In genomic region chrX:48918644-48919340, GRCh38 we compare ENCODE assay signal across 8 cellular contexts. TPM values are rescaled to one million over a fixed set of nuclear protein-coding genes. Genes with fewer than 3 reads are reported as not detected.
DNase-seq lines count a peak whose midpoint lies in the region; ATAC-seq, FAIRE-seq and TF ChIP-seq lines count a peak whose summit lies in the region.

PIM2 (minus strand) TSS chrX:48919024; CDS start chrX:48918834, 190 bp downstream.

- in situ Hi-C loops in GM18951 (cut with MboI; ENCODE audit: low sequenced_read_pairs, unreplicated experiment): no loop called here

- TF ChIP-seq POLR2A in GM18951 (IDR thresholded peaks at IDR 0.05; ENCODE audit: extremely low read depth, insufficient read depth, insufficient read length): peak; percentile 98

- CTCF ChIA-PET in AG04450 (lab: Charles Lee): no interaction called here

- H3K4me3 ChIP-seq in AG04450 (ENCODE audit: low read depth, low read length): peak within 1 kb of the TSS; percentile 60
- H3K4me3 ChIP-seq in WI38 (ENCODE audit: low read depth, low read length): peak within 1 kb of the TSS; percentile 63
- H3K4me3 ChIP-seq in bronchial epithelial cell (ENCODE audit: low read depth, low read length): peak within 1 kb of the TSS; percentile 56

- POLR2A ChIA-PET in AG04450 (lab: Yijun Ruan, JAX): interaction anchor here (0.6 kb wide), 1 partner anchor 83 kb away, joined by 3 read pairs; the partner anchor contains the start of gene GRIPAP1

- FAIRE-seq in bronchial epithelial cell (lab: Jason Lieb, UNC): no peak

- ATAC-seq in HG03196 (IDR thresholded peaks at IDR 0.05; ENCODE audit: unreplicated experiment): peak; percentile 77

- DNase-seq in AG04450 (ENCODE audit: low read depth, low spot score): no peak
- peak; percentile 83 for DNase-seq in NCI-H226
- DNase-seq in bronchial epithelial cell (ENCODE audit: low read depth): peak; percentile 84
- peak; percentile 85 for DNase-seq in iris pigment epithelial cell (ENCODE audit: low read depth)
- peak; percentile 75 to 79 for DNase-seq in stimulated activated CD4-positive, alpha-beta T cell treated with anti-CD3 and anti-CD28 coated beads, Interleukin-12 subunit alpha, Interleukin-12 subunit beta, amount 100 ng/mL, for 24 hours (ENCODE audit: low read depth in 2 of 2)

- peak within 1 kb of the TSS; percentile 31 for H3K27ac ChIP-seq in AG04450 (ENCODE audit: low read depth, low read length)

- H3K36me3 ChIP-seq in bronchial epithelial cell (ENCODE audit: control insufficient read depth, insufficient read depth, low read length): peaks cover 6% of the 10 kb centered on the region

- TF ChIP-seq CTCF in AG04450 (IDR thresholded peaks at IDR 0.05; ENCODE audit: low read depth, low read length): no peak
- TF ChIP-seq CTCF in WI38 (IDR thresholded peaks at IDR 0.05; ENCODE audit: low read depth, low read length): no peak
- no peak for TF ChIP-seq CTCF in bronchial epithelial cell (IDR thresholded peaks at IDR 0.05; ENCODE audit: insufficient read depth, low read length, severe bottlenecking)

- no peaks in the 10 kb centered on the region for H3K9me3 ChIP-seq in AG04450 (ENCODE audit: control insufficient read depth, insufficient read depth, low read length)

- H3K27me3 ChIP-seq in AG04450 (ENCODE audit: control insufficient read depth, insufficient read depth, low read length) (no peaks in the 10 kb centered on the region), bronchial epithelial cell (ENCODE audit: control insufficient read depth, insufficient read depth, low read length) (no peaks in the 10 kb centered on the region)

RNA-seq across cellular contexts. Expression of gene PIM2, which starts in this region (rescaled TPM):
- 3.8 TPM in 2 replicates for polyA plus RNA-seq in AG04450 (2011; rRNA removed)
- polyA minus RNA-seq in AG04450 (2011; rRNA and poly(A)+ RNA removed): 4.5 and 7.9 TPM in 2 replicates
- total RNA-seq in bronchial epithelial cell: 3.2 and 6.8 TPM in 2 replicates
